In the genomic region with DNA sequence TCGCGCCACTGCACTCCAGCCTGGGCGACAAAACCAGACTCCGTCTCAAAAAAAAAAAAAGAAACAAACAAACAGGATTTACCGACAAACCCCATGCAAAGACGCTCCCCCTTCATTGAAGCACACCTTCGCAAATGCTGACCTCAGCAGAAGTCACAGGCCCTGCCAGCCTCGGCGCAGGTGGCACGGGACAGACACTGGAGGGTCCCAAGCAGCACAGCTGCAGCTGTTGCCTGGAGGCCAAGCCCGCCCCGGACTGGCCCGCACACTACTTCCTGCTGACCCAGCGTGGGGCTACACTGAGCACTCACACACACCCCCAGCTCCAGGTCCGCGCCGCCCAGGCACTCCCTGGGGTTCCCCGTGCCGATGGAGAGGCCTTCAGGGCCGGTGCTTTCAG, we compare ENCODE assay signal across 18 cellular contexts. TPM values are rescaled to one million over a fixed set of nuclear protein-coding genes. Genes with fewer than 3 reads are reported as not detected.
DNase-seq lines count a peak whose midpoint lies in the region; ATAC-seq, FAIRE-seq and TF ChIP-seq lines count a peak whose summit lies in the region.
"Had no signal": no experiment of that assay in that cellular context is flagged by ENCODE, and none has a peak within 500 bp of the region (broad histone marks: within the 10 kb centered on the region; RNA-seq: fewer than 3 reads in every experiment).

No MANE protein-coding gene starts in this region.

- peak overlapping the region; percentile 80 for H3K18ac ChIP-seq in neuronal stem cell (ENCODE audit: low read length)

- in situ Hi-C loops in K562 (cut with MboI) = no loop called here

- H3K79me1 ChIP-seq in neuronal stem cell (ENCODE audit: low read depth, low read length) = peaks cover 3% of the 10 kb centered on the region

- H2BK5ac ChIP-seq in neuronal stem cell (ENCODE audit: low read length) = no peak overlapping the region

- FAIRE-seq in A549 (lab: Jason Lieb, UNC) (no peak), K562 (lab: Jason Lieb, UNC) (no peak)
- FAIRE-seq: GM12891, GM19239 had no signal

- TF ChIP-seq RAD21 in A549 (conservative IDR thresholded peaks at IDR 0.05 in 1 of 2, IDR thresholded peaks at IDR 0.05 in 1 of 2) = no peak
- no peak for TF ChIP-seq RAD21 in K562 (CRISPR knock-in tag; conservative IDR thresholded peaks at IDR 0.05 in 1 of 2, IDR thresholded peaks at IDR 0.05 in 1 of 2)

- H3K27ac ChIP-seq in A549 (no peak overlapping the region), K562 (ENCODE audit: extremely low read depth, low read depth, low read length) (no peak overlapping the region), neuronal stem cell (replicated peaks; ENCODE audit: low read length) (no peak overlapping the region)
- H3K27ac ChIP-seq: Peyer's patch had no signal

- H3K9ac ChIP-seq in K562 (ENCODE audit: insufficient read depth in 1 of 2, low read depth in 2 of 2, low read length in 2 of 2) = peak overlapping the region in 1 of 2 experiments; percentile 68; a peak in 1 of 4 replicates
- no peak overlapping the region for H3K9ac ChIP-seq in neuronal stem cell (ENCODE audit: low read depth, low read length, poor library complexity)

- WGBS in A549 (ENCODE audit: missing lambda C conversion rate) = 94% methylated on average over 20 of the region's 20 CpGs
- WGBS in K562 (ENCODE audit: insufficient coverage, low coverage, missing lambda C conversion rate) = 78% methylated on average over 16 of the region's 20 CpGs
- no CpG with 5 or more reads among the region's 20 CpGs for WGBS in neuronal stem cell (ENCODE audit: extremely low coverage in 2 of 2, insufficient read length in 2 of 2, insufficient replicate concordance in 1 of 2), 2 donors

- H2AK5ac ChIP-seq in neuronal stem cell (ENCODE audit: low read depth, low read length) = peak overlapping the region; percentile 70

- POLR2A ChIA-PET in A549 (lab: Yijun Ruan, JAX) (no interaction called here), K562 (lab: Yijun Ruan, JAX) (interaction anchor here (1.2 kb wide), 1 partner anchor 28 kb away, joined by 4 read pairs; no protein-coding TSS in a partner anchor)

- TF ChIP-seq EP300 in A549 (IDR thresholded peaks at IDR 0.05) = no peak
- no peak for TF ChIP-seq EP300 in K562 (IDR thresholded peaks at IDR 0.05; ENCODE audit: low read length)

- H3K36me3 ChIP-seq in K562 (ENCODE audit: control insufficient read depth, insufficient read depth, low read length) (peaks cover 11% of the 10 kb centered on the region; the same call in 1 of the 3 replicates), neuronal stem cell (replicated peaks in 1 of 2; ENCODE audit: control insufficient read depth in 2 of 2, insufficient read depth in 2 of 2, low read length in 2 of 2) (peaks cover 0 to 1% of the 10 kb centered on the region in 2 donors)
- H3K36me3 ChIP-seq: Peyer's patch had no signal

- H3K4me3 ChIP-seq in A549 (no peak overlapping the region), K562 (no peak overlapping the region), neuronal stem cell (ENCODE audit: low read length in 2 of 2) (no peak overlapping the region)
- H3K4me3 ChIP-seq: Peyer's patch had no signal

- H3K23ac ChIP-seq in neuronal stem cell (ENCODE audit: low read depth, low read length, poor library complexity) = peak overlapping the region; percentile 65

- H2BK120ac ChIP-seq in neuronal stem cell (ENCODE audit: low read depth, low read length) = peak overlapping the region; percentile 72

- no peak for DNase-seq in A549 (ENCODE audit: low read depth in 1 of 2, low spot score in 1 of 2)
- DNase-seq in K562 (ENCODE audit: extremely low read depth in 1 of 4, low spot score in 3 of 4) = peak in 2 of 4 experiments; percentile 13 to 17
- DNase-seq in neuronal stem cell (ENCODE audit: low spot score) = no peak
- DNase-seq in NCI-H345 (lab: John Stamatoyannopoulos, UW) = no peak
- no peak for DNase-seq in NOMO-1 (lab: John Stamatoyannopoulos, UW; ENCODE audit: unreplicated experiment in 2 of 2)
- DNase-seq in amniotic stem cell (lab: John Stamatoyannopoulos, UW) = no peak
- DNase-seq: 8988T, GOT3, Kasumi-1, NCI-H1105 treated with DMSO at 0.1 percent for 48 hours, NCI-H187, NCI-H446, NCI-H748 treated with DMSO at 0.1 percent for 48 hours, Peyer's patch had no signal

- ATAC-seq in A549 (peak in 1 of 2 experiments; percentile 30; a peak in 2 of 6 replicates), GM18505 (IDR thresholded peaks at IDR 0.05; ENCODE audit: unreplicated experiment) (no peak), K562 (peak; percentile 47), GM21717 (IDR thresholded peaks at IDR 0.05; ENCODE audit: unreplicated experiment) (no peak)

- peak overlapping the region; percentile 82 for H3K14ac ChIP-seq in neuronal stem cell (ENCODE audit: low read length)

- TF ChIP-seq CTCF in A549 (IDR thresholded peaks at IDR 0.05) = no peak
- no peak for TF ChIP-seq CTCF in K562 (IDR thresholded peaks at IDR 0.05 in 2 of 3, conservative IDR thresholded peaks at IDR 0.05 in 1 of 3; ENCODE audit: insufficient read depth in 2 of 3, low read depth in 1 of 3, low read length in 3 of 3)

- no peak overlapping the region for H4K91ac ChIP-seq in neuronal stem cell (ENCODE audit: low read depth, low read length, poor library complexity)

- peak overlapping the region; percentile 22 for H2BK12ac ChIP-seq in neuronal stem cell (ENCODE audit: low read length)

- peak overlapping the region; percentile 76 for H3K4ac ChIP-seq in neuronal stem cell (ENCODE audit: low read length)

- no peaks in the 10 kb centered on the region for H3K4me1 ChIP-seq in A549
- H3K4me1 ChIP-seq in K562 (replicated peaks in 1 of 2; ENCODE audit: control insufficient read depth in 2 of 2, insufficient read depth in 2 of 2, low read length in 2 of 2) = peaks cover 13 to 27% of the 10 kb centered on the region in 2 experiments
- peaks cover 9 to 10% of the 10 kb centered on the region in 2 donors for H3K4me1 ChIP-seq in neuronal stem cell (ENCODE audit: control insufficient read depth in 2 of 2, insufficient read depth in 1 of 2, low read depth in 1 of 2, low read length in 2 of 2)

- H3K27me3 ChIP-seq in K562 (ENCODE audit: control insufficient read depth in 2 of 2, insufficient read depth in 2 of 2, low read length in 2 of 2) = no peaks in the 10 kb centered on the region
- H3K27me3 ChIP-seq in neuronal stem cell (ENCODE audit: control insufficient read depth in 3 of 3, insufficient read depth in 3 of 3, low read depth in 1 of 3, low read length in 3 of 3) = no peaks in the 10 kb centered on the region
- H3K27me3 ChIP-seq: Peyer's patch had no signal

- H3K4me2 ChIP-seq in A549 (no peak overlapping the region), K562 (ENCODE audit: insufficient read depth, low read length) (no peak overlapping the region), neuronal stem cell (ENCODE audit: insufficient read depth, low read length, poor library complexity, severe bottlenecking) (no peak overlapping the region)

- no TSS peak for BruUV-seq in K562 (replicated peaks; lab: Mats Ljungman, UMichigan)

- CTCF ChIA-PET in A549 (lab: Yijun Ruan, JAX) = interaction anchor here (0.7 kb wide), 1 partner anchor 48 kb away, joined by 4 read pairs; no protein-coding TSS in a partner anchor
- CTCF ChIA-PET in K562 (lab: Yijun Ruan, JAX; ENCODE audit: low intra/inter-chr PET ratio) = interaction anchor here (0.6 kb wide), 1 partner anchor 18 kb away, joined by 3 read pairs; no protein-coding TSS in a partner anchor

- peaks cover 17% of the 10 kb centered on the region; the same call in 1 of the 2 replicates for H4K20me1 ChIP-seq in K562 (replicated peaks; ENCODE audit: control insufficient read depth, insufficient read depth, low read length)

- no peak for TF ChIP-seq POLR2A in A549 (IDR thresholded peaks at IDR 0.05; ENCODE audit: low read length)
- peak; percentile 21 for TF ChIP-seq POLR2A in GM18505 (IDR thresholded peaks at IDR 0.05; ENCODE audit: borderline replicate concordance, extremely low read depth, insufficient read depth, insufficient read length)
- no peak for TF ChIP-seq POLR2A in K562 (conservative IDR thresholded peaks at IDR 0.05)

- H4K8ac ChIP-seq in neuronal stem cell (ENCODE audit: low read depth, low read length) = peak overlapping the region; percentile 17

- no peak overlapping the region for H2BK15ac ChIP-seq in neuronal stem cell (ENCODE audit: low read length)

- H3K9me3 ChIP-seq in A549 (no peaks in the 10 kb centered on the region), K562 (replicated peaks; ENCODE audit: control insufficient read depth, insufficient read depth, low read depth, low read length) (no peaks in the 10 kb centered on the region), neuronal stem cell (replicated peaks in 1 of 2; ENCODE audit: control insufficient read depth in 2 of 2, insufficient read depth in 1 of 2, low read depth in 1 of 2, low read length in 2 of 2) (no peaks in the 10 kb centered on the region)
- H3K9me3 ChIP-seq: Peyer's patch had no signal

- H2AFZ ChIP-seq in K562 (ENCODE audit: low read depth, low read length) (no peak overlapping the region), neuronal stem cell (ENCODE audit: low read length) (no peak overlapping the region)

- no peaks in the 10 kb centered on the region for H3K9me1 ChIP-seq in K562 (ENCODE audit: control insufficient read depth, insufficient read depth, low read length)

- H3K79me2 ChIP-seq in K562 (ENCODE audit: control insufficient read depth, insufficient read depth, low read length) = peaks cover 21% of the 10 kb centered on the region

- intact Hi-C loops in K562 (cut with micrococcal nuclease) = no loop called here

RNA-seq across cellular contexts. Expression of a gene that starts 31.2 kb away (rescaled TPM):
- polyA plus RNA-seq in A549 (2011; rRNA removed) (36.3 and 36.4 TPM in 2 replicates), A549 (2017; fragmentation: RNase III; extraction: RNeasy Plus Mini Kit Qiagen cat#74134 plus additional on column Dnase treatment) (21.2 to 25.8 TPM (median 25.7 TPM) in 3 replicates), K562 (2011; rRNA removed) (45.7 and 47.0 TPM in 2 replicates), K562 (2014; fragmentation: Illumina TruSeq; extraction: Trizol) (33.3 and 35.4 TPM in 2 replicates), K562 (2014; fragmentation: Nextera tagmentation; extraction: Ambion mirVana) (1 to 10 TPM; 2.7 to 7.7 TPM), K562 (2014; rRNA removed) (17.2 and 32.5 TPM in 2 replicates)
- 55.9 and 70.8 TPM in 2 replicates for polyA plus RNA-seq in A549 (2012; cell fraction: cytosol; rRNA removed)
- 58.1 and 81.5 TPM in 2 replicates for polyA plus RNA-seq in A549 (2012; cell fraction: nucleus; rRNA removed)
- 72.8 and 82.0 TPM in 2 replicates for polyA minus RNA-seq in A549 (2011; rRNA and poly(A)+ RNA removed)
- total RNA-seq in K562 (2011; cell fraction: chromatin; rRNA removed; ENCODE audit: low replicate concordance) = 26.7 and 72.5 TPM in 2 replicates
- 24.0 and 30.0 TPM in 2 replicates for total RNA-seq in K562 (2011; cell fraction: nucleolus; rRNA removed)
- total RNA-seq in K562 (2011; cell fraction: nucleoplasm; rRNA removed) = 21.8 and 23.5 TPM in 2 replicates
- total RNA-seq in K562 (2014; rRNA removed) (5.5 and 9.1 TPM in 2 replicates), K562 (2014; rRNA removed; fragmentation: Illumina TruSeq; extraction: Trizol) (8.7 and 12.5 TPM in 2 replicates), K562 (2015; rRNA removed; fragmentation: Illumina TruSeq; extraction: Trizol) (15.9 and 16.9 TPM in 2 replicates), K562 (2021) (50.4 and 51.6 TPM in 2 replicates)
- polyA plus RNA-seq in K562 (2011; cell fraction: cytosol; rRNA removed) = 23.9 and 55.1 TPM in 2 replicates
- 30.5 and 42.3 TPM in 2 replicates for polyA plus RNA-seq in K562 (2011; cell fraction: nucleus; rRNA removed)
- polyA plus RNA-seq in K562 (2012) = 35.9 and 57.5 TPM in 2 replicates
- 25.4 and 40.0 TPM in 2 replicates for polyA minus RNA-seq in K562 (2011; rRNA and poly(A)+ RNA removed)
- 16.8 and 32.4 TPM in 2 replicates for polyA minus RNA-seq in K562 (2011; cell fraction: cytosol; rRNA and poly(A)+ RNA removed)
- polyA minus RNA-seq in K562 (2011; cell fraction: nucleus; rRNA and poly(A)+ RNA removed) = 11.8 and 17.4 TPM in 2 replicates
- 10.4 TPM for polyA plus RNA-seq in neuronal stem cell (2013, experiment 1 of 2)
- 12.5 TPM for polyA plus RNA-seq in neuronal stem cell (2013, experiment 2 of 2)

RNA-seq across cellular contexts. Expression of a gene that starts 41.0 kb away (rescaled TPM):
- polyA plus RNA-seq in A549 (2011; rRNA removed) (32.9 and 38.3 TPM in 2 replicates), A549 (2017; fragmentation: RNase III; extraction: RNeasy Plus Mini Kit Qiagen cat#74134 plus additional on column Dnase treatment) (92.3 to 95.4 TPM (median 92.9 TPM) in 3 replicates), K562 (2011; rRNA removed) (26.0 and 32.1 TPM in 2 replicates), K562 (2014; fragmentation: Illumina TruSeq; extraction: Trizol) (29.6 and 41.1 TPM in 2 replicates), K562 (2014; fragmentation: Nextera tagmentation; extraction: Ambion mirVana) (10 to 100 TPM in 1 of 2 experiments, 1 to 10 TPM in 1; 5.3 to 16.2 TPM), K562 (2014; rRNA removed) (63.1 and 64.4 TPM in 2 replicates)
- 119 and 138 TPM in 2 replicates for polyA plus RNA-seq in A549 (2012; cell fraction: cytosol; rRNA removed)
- polyA plus RNA-seq in A549 (2012; cell fraction: nucleus; rRNA removed) = 78.7 TPM in 2 replicates
- 22.9 and 34.6 TPM in 2 replicates for polyA minus RNA-seq in A549 (2011; rRNA and poly(A)+ RNA removed)
- 6.3 and 17.2 TPM in 2 replicates for total RNA-seq in K562 (2011; cell fraction: chromatin; rRNA removed; ENCODE audit: low replicate concordance)
- 20.5 and 20.8 TPM in 2 replicates for total RNA-seq in K562 (2011; cell fraction: nucleolus; rRNA removed)
- total RNA-seq in K562 (2011; cell fraction: nucleoplasm; rRNA removed) = 16.0 and 16.9 TPM in 2 replicates
- total RNA-seq in K562 (2014; rRNA removed) (73.3 and 79.6 TPM in 2 replicates), K562 (2014; rRNA removed; fragmentation: Illumina TruSeq; extraction: Trizol) (12.7 and 25.8 TPM in 2 replicates), K562 (2015; rRNA removed; fragmentation: Illumina TruSeq; extraction: Trizol) (45.8 and 48.5 TPM in 2 replicates), K562 (2021) (39.3 and 44.8 TPM in 2 replicates)
- 42.4 and 49.5 TPM in 2 replicates for polyA plus RNA-seq in K562 (2011; cell fraction: cytosol; rRNA removed)
- 35.5 and 42.6 TPM in 2 replicates for polyA plus RNA-seq in K562 (2011; cell fraction: nucleus; rRNA removed)
- 74.2 and 74.5 TPM in 2 replicates for polyA plus RNA-seq in K562 (2012)
- 10.8 and 13.0 TPM in 2 replicates for polyA minus RNA-seq in K562 (2011; rRNA and poly(A)+ RNA removed)
- polyA minus RNA-seq in K562 (2011; cell fraction: cytosol; rRNA and poly(A)+ RNA removed) = 15.0 and 18.8 TPM in 2 replicates
- 6.9 and 7.9 TPM in 2 replicates for polyA minus RNA-seq in K562 (2011; cell fraction: nucleus; rRNA and poly(A)+ RNA removed)
- polyA plus RNA-seq in neuronal stem cell (2013, experiment 1 of 2) = 46.7 TPM
- 46.4 TPM for polyA plus RNA-seq in neuronal stem cell (2013, experiment 2 of 2)

RNA-seq across cellular contexts. Expression of a gene that starts 41.1 kb away (rescaled TPM):
- polyA plus RNA-seq in A549 (2011; rRNA removed) (30.6 and 35.6 TPM in 2 replicates), A549 (2017; fragmentation: RNase III; extraction: RNeasy Plus Mini Kit Qiagen cat#74134 plus additional on column Dnase treatment) (41.3 to 47.0 TPM (median 44.0 TPM) in 3 replicates), K562 (2011; rRNA removed) (29.3 and 32.4 TPM in 2 replicates), K562 (2014; fragmentation: Illumina TruSeq; extraction: Trizol) (54.5 and 62.0 TPM in 2 replicates), K562 (2014; fragmentation: Nextera tagmentation; extraction: Ambion mirVana) (100 to 1,000 TPM in 1 of 2 experiments, 10 to 100 TPM in 1; 70.4 to 116 TPM), K562 (2014; rRNA removed) (44.1 and 50.2 TPM in 2 replicates)
- polyA plus RNA-seq in A549 (2012; cell fraction: cytosol; rRNA removed) = 26.6 and 30.3 TPM in 2 replicates
- polyA plus RNA-seq in A549 (2012; cell fraction: nucleus; rRNA removed) = 13.3 and 14.7 TPM in 2 replicates
- 13.8 and 20.1 TPM in 2 replicates for polyA minus RNA-seq in A549 (2011; rRNA and poly(A)+ RNA removed)
- total RNA-seq in K562 (2011; cell fraction: chromatin; rRNA removed; ENCODE audit: low replicate concordance) = 24.0 and 38.8 TPM in 2 replicates
- 23.0 and 36.2 TPM in 2 replicates for total RNA-seq in K562 (2011; cell fraction: nucleolus; rRNA removed)
- 26.9 and 28.0 TPM in 2 replicates for total RNA-seq in K562 (2011; cell fraction: nucleoplasm; rRNA removed)
- total RNA-seq in K562 (2014; rRNA removed) (48.3 and 50.5 TPM in 2 replicates), K562 (2014; rRNA removed; fragmentation: Illumina TruSeq; extraction: Trizol) (41.7 and 43.9 TPM in 2 replicates), K562 (2015; rRNA removed; fragmentation: Illumina TruSeq; extraction: Trizol) (45.9 and 50.7 TPM in 2 replicates), K562 (2021) (47.9 and 50.2 TPM in 2 replicates)
- polyA plus RNA-seq in K562 (2011; cell fraction: cytosol; rRNA removed) = 19.7 and 23.9 TPM in 2 replicates
- polyA plus RNA-seq in K562 (2011; cell fraction: nucleus; rRNA removed) = 10.7 and 12.6 TPM in 2 replicates
- polyA plus RNA-seq in K562 (2012) = 34.0 and 47.0 TPM in 2 replicates
- 20.5 and 21.4 TPM in 2 replicates for polyA minus RNA-seq in K562 (2011; rRNA and poly(A)+ RNA removed)
- 13.3 and 21.0 TPM in 2 replicates for polyA minus RNA-seq in K562 (2011; cell fraction: cytosol; rRNA and poly(A)+ RNA removed)
- polyA minus RNA-seq in K562 (2011; cell fraction: nucleus; rRNA and poly(A)+ RNA removed) = 9.2 and 13.9 TPM in 2 replicates
- polyA plus RNA-seq in neuronal stem cell (2013, experiment 1 of 2) = 21.4 TPM
- polyA plus RNA-seq in neuronal stem cell (2013, experiment 2 of 2) = 21.4 TPM

RNA-seq across cellular contexts. Expression of a gene that starts 50.3 kb away (rescaled TPM):
- polyA plus RNA-seq in A549 (2011; rRNA removed) (10.4 and 16.6 TPM in 2 replicates), A549 (2017; fragmentation: RNase III; extraction: RNeasy Plus Mini Kit Qiagen cat#74134 plus additional on column Dnase treatment) (12.6 to 14.9 TPM (median 13.6 TPM) in 3 replicates), K562 (2011; rRNA removed) (18.0 and 23.3 TPM in 2 replicates), K562 (2014; fragmentation: Illumina TruSeq; extraction: Trizol) (11.4 and 16.7 TPM in 2 replicates), K562 (2014; fragmentation: Nextera tagmentation; extraction: Ambion mirVana) (1 to 10 TPM; 1.7 to 5.0 TPM), K562 (2014; rRNA removed) (53.5 and 65.3 TPM in 2 replicates)
- polyA plus RNA-seq in A549 (2012; cell fraction: cytosol; rRNA removed) = 24.1 and 27.9 TPM in 2 replicates
- polyA plus RNA-seq in A549 (2012; cell fraction: nucleus; rRNA removed) = 45.5 and 56.8 TPM in 2 replicates
- 15.3 and 24.3 TPM in 2 replicates for polyA minus RNA-seq in A549 (2011; rRNA and poly(A)+ RNA removed)
- 159 and 265 TPM in 2 replicates for total RNA-seq in K562 (2011; cell fraction: chromatin; rRNA removed; ENCODE audit: low replicate concordance)
- total RNA-seq in K562 (2011; cell fraction: nucleolus; rRNA removed) = 94.7 and 113 TPM in 2 replicates
- 88.9 and 95.8 TPM in 2 replicates for total RNA-seq in K562 (2011; cell fraction: nucleoplasm; rRNA removed)
- total RNA-seq in K562 (2014; rRNA removed) (89.7 and 103 TPM in 2 replicates), K562 (2014; rRNA removed; fragmentation: Illumina TruSeq; extraction: Trizol) (6.8 and 12.3 TPM in 2 replicates), K562 (2015; rRNA removed; fragmentation: Illumina TruSeq; extraction: Trizol) (32.6 TPM in 2 replicates), K562 (2021) (67.4 and 75.3 TPM in 2 replicates)
- 31.4 and 103 TPM in 2 replicates for polyA plus RNA-seq in K562 (2011; cell fraction: cytosol; rRNA removed)
- polyA plus RNA-seq in K562 (2011; cell fraction: nucleus; rRNA removed) = 23.7 and 53.1 TPM in 2 replicates
- 50.7 and 89.9 TPM in 2 replicates for polyA plus RNA-seq in K562 (2012)
- polyA minus RNA-seq in K562 (2011; rRNA and poly(A)+ RNA removed) = 14.5 and 17.9 TPM in 2 replicates
- polyA minus RNA-seq in K562 (2011; cell fraction: cytosol; rRNA and poly(A)+ RNA removed) = 34.4 and 62.5 TPM in 2 replicates
- polyA minus RNA-seq in K562 (2011; cell fraction: nucleus; rRNA and poly(A)+ RNA removed) = 21.5 and 31.9 TPM in 2 replicates
- 20.0 TPM for polyA plus RNA-seq in neuronal stem cell (2013, experiment 1 of 2)
- polyA plus RNA-seq in neuronal stem cell (2013, experiment 2 of 2) = 18.9 TPM
